ENCODE assay signal across 1 cellular context in the genomic region with DNA sequence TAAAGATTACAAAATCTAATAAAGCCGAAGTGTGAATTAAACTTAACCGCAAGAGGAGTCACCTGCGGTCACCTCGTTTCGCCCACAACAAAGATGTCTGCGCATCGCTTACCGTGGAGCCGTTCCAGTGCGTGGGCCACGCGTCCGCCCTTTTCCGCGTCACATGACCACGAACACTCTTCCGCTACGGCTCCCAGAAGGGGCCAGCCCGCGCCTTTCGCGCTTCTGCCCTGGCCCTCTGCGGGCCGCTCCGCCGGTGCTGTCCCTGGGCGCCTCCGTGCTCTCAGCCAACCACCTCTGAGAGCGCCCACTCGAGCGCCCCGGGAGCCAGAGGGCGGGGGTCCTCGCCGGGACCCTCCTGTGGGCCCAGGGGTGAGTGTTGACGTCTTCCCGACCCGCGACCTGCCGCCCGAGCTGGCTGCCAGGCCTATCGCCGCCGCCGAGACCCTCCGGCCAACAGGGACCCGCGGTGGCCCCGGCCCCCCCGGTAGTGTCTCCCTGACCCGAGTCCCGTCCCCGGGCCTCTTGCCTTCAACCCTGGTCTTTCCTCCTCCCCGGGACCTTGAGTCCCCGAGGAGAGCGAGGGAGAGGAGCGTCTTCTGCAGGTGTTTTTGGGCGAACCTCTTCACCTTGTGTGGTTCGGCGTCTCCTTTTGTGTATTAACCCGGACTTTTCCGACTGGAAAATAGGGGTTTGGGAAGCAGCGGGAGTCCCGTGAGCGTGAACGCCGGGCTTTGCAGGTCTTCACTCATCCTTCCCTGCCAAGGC.
A peak's percentile ranks its signal among the peaks of the same experiment; 100 is the strongest.
TF ChIP-seq lines count a peak whose summit lies in the region.

A gene with protein sequence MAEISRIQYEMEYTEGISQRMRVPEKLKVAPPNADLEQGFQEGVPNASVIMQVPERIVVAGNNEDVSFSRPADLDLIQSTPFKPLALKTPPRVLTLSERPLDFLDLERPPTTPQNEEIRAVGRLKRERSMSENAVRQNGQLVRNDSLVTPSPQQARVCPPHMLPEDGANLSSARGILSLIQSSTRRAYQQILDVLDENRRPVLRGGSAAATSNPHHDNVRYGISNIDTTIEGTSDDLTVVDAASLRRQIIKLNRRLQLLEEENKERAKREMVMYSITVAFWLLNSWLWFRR (plus strand): TSS at position 196 of the 768 bp plus-strand sequence. CDS start 5,415 bp downstream, outside the sequence.

TF ChIP-seq in HepG2, 621 proteins besides CTCF, POLR2A, EP300 and RAD21 (continued from another document and continues in another):
- TF ChIP-seq, protein P1, sequence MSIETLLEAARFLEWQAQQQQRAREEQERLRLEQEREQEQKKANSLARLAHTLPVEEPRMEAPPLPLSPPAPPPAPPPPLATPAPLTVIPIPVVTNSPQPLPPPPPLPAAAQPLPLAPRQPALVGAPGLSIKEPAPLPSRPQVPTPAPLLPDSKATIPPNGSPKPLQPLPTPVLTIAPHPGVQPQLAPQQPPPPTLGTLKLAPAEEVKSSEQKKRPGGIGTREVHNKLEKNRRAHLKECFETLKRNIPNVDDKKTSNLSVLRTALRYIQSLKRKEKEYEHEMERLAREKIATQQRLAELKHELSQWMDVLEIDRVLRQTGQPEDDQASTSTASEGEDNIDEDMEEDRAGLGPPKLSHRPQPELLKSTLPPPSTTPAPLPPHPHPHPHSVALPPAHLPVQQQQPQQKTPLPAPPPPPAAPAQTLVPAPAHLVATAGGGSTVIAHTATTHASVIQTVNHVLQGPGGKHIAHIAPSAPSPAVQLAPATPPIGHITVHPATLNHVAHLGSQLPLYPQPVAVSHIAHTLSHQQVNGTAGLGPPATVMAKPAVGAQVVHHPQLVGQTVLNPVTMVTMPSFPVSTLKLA (IDR thresholded peaks at IDR 0.05), result peak; percentile 65
- TF ChIP-seq, protein P2, sequence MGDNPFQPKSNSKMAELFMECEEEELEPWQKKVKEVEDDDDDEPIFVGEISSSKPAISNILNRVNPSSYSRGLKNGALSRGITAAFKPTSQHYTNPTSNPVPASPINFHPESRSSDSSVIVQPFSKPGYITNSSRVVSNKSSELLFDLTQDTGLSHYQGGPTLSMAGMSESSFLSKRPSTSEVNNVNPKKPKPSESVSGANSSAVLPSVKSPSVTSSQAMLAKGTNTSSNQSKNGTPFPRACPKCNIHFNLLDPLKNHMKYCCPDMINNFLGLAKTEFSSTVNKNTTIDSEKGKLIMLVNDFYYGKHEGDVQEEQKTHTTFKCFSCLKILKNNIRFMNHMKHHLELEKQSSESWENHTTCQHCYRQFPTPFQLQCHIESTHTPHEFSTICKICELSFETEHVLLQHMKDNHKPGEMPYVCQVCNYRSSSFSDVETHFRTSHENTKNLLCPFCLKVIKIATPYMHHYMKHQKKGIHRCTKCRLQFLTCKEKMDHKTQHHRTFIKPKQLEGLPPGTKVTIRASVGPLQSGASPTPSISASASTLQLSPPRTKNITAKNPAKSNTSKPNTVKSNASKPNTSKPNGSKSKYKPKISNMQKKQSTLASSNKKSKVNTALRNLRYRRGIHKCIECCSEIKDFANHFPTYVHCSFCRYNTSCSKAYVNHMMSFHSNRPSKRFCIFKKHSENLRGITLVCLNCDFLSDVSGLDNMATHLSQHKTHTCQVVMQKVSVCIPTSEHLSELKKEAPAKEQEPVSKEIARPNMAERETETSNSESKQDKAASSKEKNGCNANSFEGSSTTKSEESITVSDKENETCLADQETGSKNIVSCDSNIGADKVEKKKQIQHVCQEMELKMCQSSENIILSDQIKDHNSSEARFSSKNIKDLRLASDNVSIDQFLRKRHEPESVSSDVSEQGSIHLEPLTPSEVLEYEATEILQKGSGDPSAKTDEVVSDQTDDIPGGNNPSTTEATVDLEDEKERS (CRISPR knock-in tag; IDR thresholded peaks at IDR 0.05), result peak; percentile 88; the same call in 1 of the 2 replicates
- TF ChIP-seq, protein P3, sequence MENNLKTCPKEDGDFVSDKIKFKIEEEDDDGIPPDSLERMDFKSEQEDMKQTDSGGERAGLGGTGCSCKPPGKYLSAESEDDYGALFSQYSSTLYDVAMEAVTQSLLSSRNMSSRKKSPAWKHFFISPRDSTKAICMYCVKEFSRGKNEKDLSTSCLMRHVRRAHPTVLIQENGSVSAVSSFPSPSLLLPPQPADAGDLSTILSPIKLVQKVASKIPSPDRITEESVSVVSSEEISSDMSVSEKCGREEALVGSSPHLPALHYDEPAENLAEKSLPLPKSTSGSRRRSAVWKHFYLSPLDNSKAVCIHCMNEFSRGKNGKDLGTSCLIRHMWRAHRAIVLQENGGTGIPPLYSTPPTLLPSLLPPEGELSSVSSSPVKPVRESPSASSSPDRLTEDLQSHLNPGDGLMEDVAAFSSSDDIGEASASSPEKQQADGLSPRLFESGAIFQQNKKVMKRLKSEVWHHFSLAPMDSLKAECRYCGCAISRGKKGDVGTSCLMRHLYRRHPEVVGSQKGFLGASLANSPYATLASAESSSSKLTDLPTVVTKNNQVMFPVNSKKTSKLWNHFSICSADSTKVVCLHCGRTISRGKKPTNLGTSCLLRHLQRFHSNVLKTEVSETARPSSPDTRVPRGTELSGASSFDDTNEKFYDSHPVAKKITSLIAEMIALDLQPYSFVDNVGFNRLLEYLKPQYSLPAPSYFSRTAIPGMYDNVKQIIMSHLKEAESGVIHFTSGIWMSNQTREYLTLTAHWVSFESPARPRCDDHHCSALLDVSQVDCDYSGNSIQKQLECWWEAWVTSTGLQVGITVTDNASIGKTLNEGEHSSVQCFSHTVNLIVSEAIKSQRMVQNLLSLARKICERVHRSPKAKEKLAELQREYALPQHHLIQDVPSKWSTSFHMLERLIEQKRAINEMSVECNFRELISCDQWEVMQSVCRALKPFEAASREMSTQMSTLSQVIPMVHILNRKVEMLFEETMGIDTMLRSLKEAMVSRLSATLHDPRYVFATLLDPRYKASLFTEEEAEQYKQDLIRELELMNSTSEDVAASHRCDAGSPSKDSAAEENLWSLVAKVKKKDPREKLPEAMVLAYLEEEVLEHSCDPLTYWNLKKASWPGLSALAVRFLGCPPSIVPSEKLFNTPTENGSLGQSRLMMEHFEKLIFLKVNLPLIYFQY (CRISPR knock-in tag; IDR thresholded peaks at IDR 0.05; ENCODE audit: borderline replicate concordance), result peak; percentile 90
- TF ChIP-seq ZFP62 (CRISPR knock-in tag; IDR thresholded peaks at IDR 0.05) (no peak), KDM2A (CRISPR knock-in tag; IDR thresholded peaks at IDR 0.05; ENCODE audit: borderline replicate concordance, low read depth) (peak; percentile 99), GATAD2A (CRISPR knock-in tag; IDR thresholded peaks at IDR 0.05) (peak; percentile 89), TEAD2 (CRISPR knock-in tag; IDR thresholded peaks at IDR 0.05) (peak; percentile 91), ZNF703 (CRISPR knock-in tag; IDR thresholded peaks at IDR 0.05; ENCODE audit: borderline replicate concordance) (peak; percentile 81; the same call in 1 of the 2 replicates), ZNF589 (CRISPR knock-in tag; conservative IDR thresholded peaks at IDR 0.05) (peak; percentile 93), MLLT10 (CRISPR knock-in tag; IDR thresholded peaks at IDR 0.05) (peak; percentile 57; the same call in 1 of the 2 replicates), EHMT2 (IDR thresholded peaks at IDR 0.05; ENCODE audit: borderline replicate concordance, low read depth, low read length) (peak; percentile 99; the same call in 1 of the 2 replicates), ZNF430 (CRISPR knock-in tag; IDR thresholded peaks at IDR 0.05) (peak; percentile 98), SSRP1 (CRISPR knock-in tag; IDR thresholded peaks at IDR 0.05) (no peak), SOX13 (IDR thresholded peaks at IDR 0.05) (no peak), SOX13 (CRISPR knock-in tag; conservative IDR thresholded peaks at IDR 0.05 in 1 of 2, IDR thresholded peaks at IDR 0.05 in 1 of 2) (peak in 1 of 2 experiments; percentile 74; a peak in 2 of 4 replicates), NFE2 (CRISPR knock-in tag; IDR thresholded peaks at IDR 0.05) (peak; percentile 4; the same call in 1 of the 2 replicates), TAF1 (CRISPR knock-in tag; IDR thresholded peaks at IDR 0.05) (peak; percentile 95), HOXA7 (CRISPR knock-in tag; IDR thresholded peaks at IDR 0.05) (no peak), SNAI1 (CRISPR knock-in tag; IDR thresholded peaks at IDR 0.05; ENCODE audit: borderline replicate concordance) (0 out of 2 replicates have a peak, but pooled peaks have one; percentile 51), FOXO1 (CRISPR knock-in tag; IDR thresholded peaks at IDR 0.05) (peak; percentile 78), ZNF83 (CRISPR knock-in tag; IDR thresholded peaks at IDR 0.05; ENCODE audit: borderline replicate concordance) (peak; percentile 93; the same call in 1 of the 2 replicates), ZNF792 (CRISPR knock-in tag; IDR thresholded peaks at IDR 0.05) (peak; percentile 98), JUND (CRISPR knock-in tag; IDR thresholded peaks at IDR 0.05) (peak; percentile 70; the same call in 1 of the 2 replicates), ZNF878 (CRISPR knock-in tag; IDR thresholded peaks at IDR 0.05) (peak; percentile 95), SP1 (IDR thresholded peaks at IDR 0.05) (no peak), SP1 (CRISPR knock-in tag; IDR thresholded peaks at IDR 0.05) (peak; percentile 85), ZBTB38 (CRISPR knock-in tag; IDR thresholded peaks at IDR 0.05) (peak; percentile 99), ZNF567 (CRISPR knock-in tag; IDR thresholded peaks at IDR 0.05; ENCODE audit: borderline replicate concordance) (0 out of 2 replicates have a peak, but pooled peaks have one; percentile 93), ZNF235 (CRISPR knock-in tag; IDR thresholded peaks at IDR 0.05; ENCODE audit: borderline replicate concordance) (peak; percentile 88; the same call in 1 of the 2 replicates), ONECUT2 (CRISPR knock-in tag; IDR thresholded peaks at IDR 0.05) (peak; percentile 55)
- TF ChIP-seq, protein P4, sequence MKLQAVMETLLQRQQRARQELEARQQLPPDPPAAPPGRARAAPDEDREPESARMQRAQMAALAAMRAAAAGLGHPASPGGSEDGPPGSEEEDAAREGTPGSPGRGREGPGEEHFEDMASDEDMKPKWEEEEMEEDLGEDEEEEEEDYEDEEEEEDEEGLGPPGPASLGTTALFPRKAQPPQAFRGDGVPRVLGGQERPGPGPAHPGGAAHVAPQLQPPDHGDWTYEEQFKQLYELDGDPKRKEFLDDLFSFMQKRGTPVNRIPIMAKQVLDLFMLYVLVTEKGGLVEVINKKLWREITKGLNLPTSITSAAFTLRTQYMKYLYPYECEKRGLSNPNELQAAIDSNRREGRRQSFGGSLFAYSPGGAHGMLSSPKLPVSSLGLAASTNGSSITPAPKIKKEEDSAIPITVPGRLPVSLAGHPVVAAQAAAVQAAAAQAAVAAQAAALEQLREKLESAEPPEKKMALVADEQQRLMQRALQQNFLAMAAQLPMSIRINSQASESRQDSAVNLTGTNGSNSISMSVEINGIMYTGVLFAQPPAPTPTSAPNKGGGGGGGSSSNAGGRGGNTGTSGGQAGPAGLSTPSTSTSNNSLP (IDR thresholded peaks at IDR 0.05; ENCODE audit: low read depth, low read length), result no peak
- TF ChIP-seq, protein P5, sequence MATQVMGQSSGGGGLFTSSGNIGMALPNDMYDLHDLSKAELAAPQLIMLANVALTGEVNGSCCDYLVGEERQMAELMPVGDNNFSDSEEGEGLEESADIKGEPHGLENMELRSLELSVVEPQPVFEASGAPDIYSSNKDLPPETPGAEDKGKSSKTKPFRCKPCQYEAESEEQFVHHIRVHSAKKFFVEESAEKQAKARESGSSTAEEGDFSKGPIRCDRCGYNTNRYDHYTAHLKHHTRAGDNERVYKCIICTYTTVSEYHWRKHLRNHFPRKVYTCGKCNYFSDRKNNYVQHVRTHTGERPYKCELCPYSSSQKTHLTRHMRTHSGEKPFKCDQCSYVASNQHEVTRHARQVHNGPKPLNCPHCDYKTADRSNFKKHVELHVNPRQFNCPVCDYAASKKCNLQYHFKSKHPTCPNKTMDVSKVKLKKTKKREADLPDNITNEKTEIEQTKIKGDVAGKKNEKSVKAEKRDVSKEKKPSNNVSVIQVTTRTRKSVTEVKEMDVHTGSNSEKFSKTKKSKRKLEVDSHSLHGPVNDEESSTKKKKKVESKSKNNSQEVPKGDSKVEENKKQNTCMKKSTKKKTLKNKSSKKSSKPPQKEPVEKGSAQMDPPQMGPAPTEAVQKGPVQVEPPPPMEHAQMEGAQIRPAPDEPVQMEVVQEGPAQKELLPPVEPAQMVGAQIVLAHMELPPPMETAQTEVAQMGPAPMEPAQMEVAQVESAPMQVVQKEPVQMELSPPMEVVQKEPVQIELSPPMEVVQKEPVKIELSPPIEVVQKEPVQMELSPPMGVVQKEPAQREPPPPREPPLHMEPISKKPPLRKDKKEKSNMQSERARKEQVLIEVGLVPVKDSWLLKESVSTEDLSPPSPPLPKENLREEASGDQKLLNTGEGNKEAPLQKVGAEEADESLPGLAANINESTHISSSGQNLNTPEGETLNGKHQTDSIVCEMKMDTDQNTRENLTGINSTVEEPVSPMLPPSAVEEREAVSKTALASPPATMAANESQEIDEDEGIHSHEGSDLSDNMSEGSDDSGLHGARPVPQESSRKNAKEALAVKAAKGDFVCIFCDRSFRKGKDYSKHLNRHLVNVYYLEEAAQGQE (IDR thresholded peaks at IDR 0.05; ENCODE audit: borderline replicate concordance in 1 of 2, low read depth in 1 of 2, low read length in 2 of 2), result peak in 1 of 2 experiments; percentile 78; a peak in 1 of 4 replicates
- TF ChIP-seq, protein P6, sequence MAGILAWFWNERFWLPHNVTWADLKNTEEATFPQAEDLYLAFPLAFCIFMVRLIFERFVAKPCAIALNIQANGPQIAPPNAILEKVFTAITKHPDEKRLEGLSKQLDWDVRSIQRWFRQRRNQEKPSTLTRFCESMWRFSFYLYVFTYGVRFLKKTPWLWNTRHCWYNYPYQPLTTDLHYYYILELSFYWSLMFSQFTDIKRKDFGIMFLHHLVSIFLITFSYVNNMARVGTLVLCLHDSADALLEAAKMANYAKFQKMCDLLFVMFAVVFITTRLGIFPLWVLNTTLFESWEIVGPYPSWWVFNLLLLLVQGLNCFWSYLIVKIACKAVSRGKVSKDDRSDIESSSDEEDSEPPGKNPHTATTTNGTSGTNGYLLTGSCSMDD (CRISPR knock-in tag; IDR thresholded peaks at IDR 0.05), result peak; percentile 96; the same call in 1 of the 2 replicates
- TF ChIP-seq, protein P7, sequence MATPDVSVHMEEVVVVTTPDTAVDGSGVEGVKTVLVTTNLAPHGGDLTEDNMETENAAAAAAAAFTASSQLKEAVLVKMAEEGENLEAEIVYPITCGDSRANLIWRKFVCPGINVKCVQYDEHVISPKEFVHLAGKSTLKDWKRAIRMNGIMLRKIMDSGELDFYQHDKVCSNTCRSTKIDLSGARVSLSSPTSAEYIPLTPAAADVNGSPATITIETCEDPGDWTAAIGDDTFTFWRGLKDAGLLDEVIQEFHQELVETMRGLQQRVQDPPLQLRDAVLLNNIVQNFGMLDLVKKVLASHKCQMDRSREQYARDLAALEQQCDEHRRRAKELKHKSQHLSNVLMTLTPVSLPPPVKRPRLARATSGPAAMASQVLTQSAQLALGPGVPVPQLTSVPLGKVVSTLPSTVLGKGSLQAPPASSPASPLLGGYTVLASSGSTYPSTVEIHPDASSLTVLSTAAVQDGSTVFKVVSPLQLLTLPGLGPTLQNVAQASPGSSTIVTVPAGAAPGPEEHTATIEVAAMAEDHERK (CRISPR knock-in tag; IDR thresholded peaks at IDR 0.05; ENCODE audit: low read depth), result peak; percentile 88
- TF ChIP-seq, protein P8, sequence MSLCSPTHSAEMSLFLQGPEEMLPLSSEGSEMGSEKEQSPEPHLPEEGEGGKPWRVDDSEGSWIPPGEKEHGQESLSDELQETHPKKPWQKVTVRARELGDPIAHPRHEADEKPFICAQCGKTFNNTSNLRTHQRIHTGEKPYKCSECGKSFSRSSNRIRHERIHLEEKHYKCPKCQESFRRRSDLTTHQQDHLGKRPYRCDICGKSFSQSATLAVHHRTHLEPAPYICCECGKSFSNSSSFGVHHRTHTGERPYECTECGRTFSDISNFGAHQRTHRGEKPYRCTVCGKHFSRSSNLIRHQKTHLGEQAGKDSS (CRISPR knock-in tag; IDR thresholded peaks at IDR 0.05; ENCODE audit: borderline replicate concordance, low read depth), result peak; percentile 96
